Comparison of ENCODE assay signal across 1 cellular context in the genomic region with DNA sequence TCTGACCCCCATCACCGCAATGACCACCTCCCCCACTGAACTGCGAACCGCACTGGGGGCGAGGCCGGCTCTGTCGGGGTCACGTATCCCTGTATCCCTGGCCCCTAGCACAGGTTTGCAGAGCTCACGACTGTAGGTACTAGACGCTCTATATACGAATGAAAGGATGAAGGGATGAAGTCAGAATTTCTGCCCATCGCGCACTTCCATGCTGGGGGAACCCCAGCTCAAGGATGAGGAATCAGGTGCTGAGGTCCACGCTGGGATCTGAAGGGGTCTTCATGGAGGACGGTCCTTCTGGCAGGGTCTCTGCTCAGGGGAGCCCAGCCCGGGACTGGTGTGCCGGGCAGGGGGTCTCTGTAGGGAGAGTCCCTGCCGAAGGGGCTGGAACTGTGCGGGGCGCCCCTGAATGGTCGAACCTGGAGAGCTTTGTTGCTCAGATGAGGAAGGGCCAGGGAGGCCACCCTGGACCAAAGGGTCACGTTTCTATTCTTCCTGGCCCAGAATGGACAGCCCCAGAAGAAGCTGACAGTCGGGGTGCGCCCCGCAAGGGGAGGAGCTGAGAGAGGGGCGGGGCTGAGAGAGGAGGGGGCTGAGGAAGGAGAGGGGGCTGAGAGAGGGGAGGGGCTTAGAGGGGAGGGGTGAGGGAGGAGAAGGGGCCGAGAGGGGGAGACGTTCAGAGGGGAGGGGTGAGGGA.
TF ChIP-seq lines count a peak whose summit lies in the region.

No MANE protein-coding gene starts in this region.

TF ChIP-seq in GM23338, 12 proteins besides CTCF, POLR2A, EP300 and RAD21 (continued from another document):
- TF ChIP-seq, protein P1, sequence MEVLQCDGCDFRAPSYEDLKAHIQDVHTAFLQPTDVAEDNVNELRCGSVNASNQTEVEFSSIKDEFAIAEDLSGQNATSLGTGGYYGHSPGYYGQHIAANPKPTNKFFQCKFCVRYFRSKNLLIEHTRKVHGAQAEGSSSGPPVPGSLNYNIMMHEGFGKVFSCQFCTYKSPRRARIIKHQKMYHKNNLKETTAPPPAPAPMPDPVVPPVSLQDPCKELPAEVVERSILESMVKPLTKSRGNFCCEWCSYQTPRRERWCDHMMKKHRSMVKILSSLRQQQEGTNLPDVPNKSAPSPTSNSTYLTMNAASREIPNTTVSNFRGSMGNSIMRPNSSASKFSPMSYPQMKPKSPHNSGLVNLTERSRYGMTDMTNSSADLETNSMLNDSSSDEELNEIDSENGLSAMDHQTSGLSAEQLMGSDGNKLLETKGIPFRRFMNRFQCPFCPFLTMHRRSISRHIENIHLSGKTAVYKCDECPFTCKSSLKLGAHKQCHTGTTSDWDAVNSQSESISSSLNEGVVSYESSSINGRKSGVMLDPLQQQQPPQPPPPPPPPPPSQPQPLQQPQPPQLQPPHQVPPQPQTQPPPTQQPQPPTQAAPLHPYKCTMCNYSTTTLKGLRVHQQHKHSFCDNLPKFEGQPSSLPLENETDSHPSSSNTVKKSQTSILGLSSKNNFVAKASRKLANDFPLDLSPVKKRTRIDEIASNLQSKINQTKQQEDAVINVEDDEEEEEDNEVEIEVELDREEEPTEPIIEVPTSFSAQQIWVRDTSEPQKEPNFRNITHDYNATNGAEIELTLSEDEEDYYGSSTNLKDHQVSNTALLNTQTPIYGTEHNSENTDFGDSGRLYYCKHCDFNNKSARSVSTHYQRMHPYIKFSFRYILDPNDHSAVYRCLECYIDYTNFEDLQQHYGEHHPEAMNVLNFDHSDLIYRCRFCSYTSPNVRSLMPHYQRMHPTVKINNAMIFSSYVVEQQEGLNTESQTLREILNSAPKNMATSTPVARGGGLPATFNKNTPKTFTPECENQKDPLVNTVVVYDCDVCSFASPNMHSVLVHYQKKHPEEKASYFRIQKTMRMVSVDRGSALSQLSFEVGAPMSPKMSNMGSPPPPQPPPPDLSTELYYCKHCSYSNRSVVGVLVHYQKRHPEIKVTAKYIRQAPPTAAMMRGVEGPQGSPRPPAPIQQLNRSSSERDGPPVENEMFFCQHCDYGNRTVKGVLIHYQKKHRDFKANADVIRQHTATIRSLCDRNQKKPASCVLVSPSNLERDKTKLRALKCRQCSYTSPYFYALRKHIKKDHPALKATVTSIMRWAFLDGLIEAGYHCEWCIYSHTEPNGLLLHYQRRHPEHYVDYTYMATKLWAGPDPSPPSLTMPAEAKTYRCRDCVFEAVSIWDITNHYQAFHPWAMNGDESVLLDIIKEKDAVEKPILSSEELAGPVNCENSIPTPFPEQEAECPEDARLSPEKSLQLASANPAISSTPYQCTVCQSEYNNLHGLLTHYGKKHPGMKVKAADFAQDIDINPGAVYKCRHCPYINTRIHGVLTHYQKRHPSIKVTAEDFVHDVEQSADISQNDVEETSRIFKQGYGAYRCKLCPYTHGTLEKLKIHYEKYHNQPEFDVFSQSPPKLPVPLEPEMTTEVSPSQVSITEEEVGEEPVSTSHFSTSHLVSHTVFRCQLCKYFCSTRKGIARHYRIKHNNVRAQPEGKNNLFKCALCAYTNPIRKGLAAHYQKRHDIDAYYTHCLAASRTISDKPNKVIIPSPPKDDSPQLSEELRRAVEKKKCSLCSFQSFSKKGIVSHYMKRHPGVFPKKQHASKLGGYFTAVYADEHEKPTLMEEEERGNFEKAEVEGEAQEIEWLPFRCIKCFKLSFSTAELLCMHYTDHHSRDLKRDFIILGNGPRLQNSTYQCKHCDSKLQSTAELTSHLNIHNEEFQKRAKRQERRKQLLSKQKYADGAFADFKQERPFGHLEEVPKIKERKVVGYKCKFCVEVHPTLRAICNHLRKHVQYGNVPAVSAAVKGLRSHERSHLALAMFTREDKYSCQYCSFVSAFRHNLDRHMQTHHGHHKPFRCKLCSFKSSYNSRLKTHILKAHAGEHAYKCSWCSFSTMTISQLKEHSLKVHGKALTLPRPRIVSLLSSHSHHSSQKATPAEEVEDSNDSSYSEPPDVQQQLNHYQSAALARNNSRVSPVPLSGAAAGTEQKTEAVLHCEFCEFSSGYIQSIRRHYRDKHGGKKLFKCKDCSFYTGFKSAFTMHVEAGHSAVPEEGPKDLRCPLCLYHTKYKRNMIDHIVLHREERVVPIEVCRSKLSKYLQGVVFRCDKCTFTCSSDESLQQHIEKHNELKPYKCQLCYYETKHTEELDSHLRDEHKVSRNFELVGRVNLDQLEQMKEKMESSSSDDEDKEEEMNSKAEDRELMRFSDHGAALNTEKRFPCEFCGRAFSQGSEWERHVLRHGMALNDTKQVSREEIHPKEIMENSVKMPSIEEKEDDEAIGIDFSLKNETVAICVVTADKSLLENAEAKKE (CRISPR knock-in tag; IDR thresholded peaks at IDR 0.05) = no peak
